Comparison of ENCODE assay signal across 30 cellular contexts in genomic region chr9:32722704-32723103, GRCh38.
"Had no signal": no experiment of that assay in that cellular context is flagged by ENCODE, and none has a peak within 500 bp of the region (broad histone marks: within the 10 kb centered on the region; RNA-seq: fewer than 3 reads in every experiment).

No MANE protein-coding gene starts in this region.

- H3K4me3 ChIP-seq: adrenal gland, body of pancreas, esophagus muscularis mucosa, gastroesophageal sphincter, heart right ventricle, hepatocyte had no signal

- DNase-seq: activated CD4-positive, alpha-beta memory T cell treated with anti-CD3 and anti-CD28 coated beads for 36 hours; activated CD4-positive, CD25-positive, alpha-beta regulatory T cell; activated CD8-positive, alpha-beta memory T cell treated with anti-CD3 and anti-CD28 coated beads, Interleukin-2, amount 10 ng/mL, durations not matched to agents 7 days and 5 days; activated CD8-positive, alpha-beta memory T cell treated with anti-CD3 and anti-CD28 coated beads, Interleukin-2, amount 50 U/mL, for 4 hours; activated CD8-positive, alpha-beta T cell treated with anti-CD3 and anti-CD28 coated beads, Interleukin-2, amount 10 ng/mL, durations not matched to agents 7 days and 5 days; activated effector memory CD4-positive, alpha-beta T cell treated with anti-CD3 and anti-CD28 coated beads, Interleukin-2, amount 50 U/mL, for 16 hours; activated naive CD4-positive, alpha-beta T cell treated with anti-CD3 and anti-CD28 coated beads for 36 hours; activated naive CD8-positive, alpha-beta T cell treated with anti-CD3 and anti-CD28 coated beads for 36 hours; activated naive CD8-positive, alpha-beta T cell treated with anti-CD3 and anti-CD28 coated beads, Interleukin-2, amount 50 U/mL, for 24 hours; activated T-cell treated with anti-CD3 and anti-CD28 coated beads, Interleukin-2, amount 50 U/mL, for 1 hour; activated T-cell treated with anti-CD3 and anti-CD28 coated beads, Interleukin-2, amount 50 U/mL, for 48 hours; adrenal gland; amygdala; aorta; body of pancreas; caudate nucleus; cortex of kidney; dermis blood vessel endothelial cell; effector CD4-positive, alpha-beta T cell; effector memory CD8-positive, alpha-beta T cell; erythroblast; foreskin melanocyte; heart right ventricle; T-helper 2 cell had no signal

- H3K9me3 Mint-ChIP-seq: activated CD4-positive, alpha-beta memory T cell treated with anti-CD3 and anti-CD28 coated beads for 36 hours; activated naive CD4-positive, alpha-beta T cell treated with anti-CD3 and anti-CD28 coated beads for 36 hours; activated naive CD4-positive, alpha-beta T cell treated with anti-CD3 and anti-CD28 coated beads, Interleukin-2, amount 50 U/mL, for 24 hours; activated naive CD8-positive, alpha-beta T cell treated with anti-CD3 and anti-CD28 coated beads for 36 hours; activated naive CD8-positive, alpha-beta T cell treated with anti-CD3 and anti-CD28 coated beads, Interleukin-2, amount 50 U/mL, for 24 hours; activated T-helper 1 cell treated with anti-CD3 and anti-CD28 coated beads, Interleukin-12 subunit alpha, Interleukin-12 subunit beta, Interleukin-2, Interleukin-4 antibody, amounts not matched to agents 30 ng/mL and 10 ng/mL and 1 ng/mL, durations not matched to agents 14 hours and 24 hours and 36 hours; activated T-helper 2 cell treated with anti-CD3 and anti-CD28 coated beads, Interferon-gamma antibody, Interleukin-2, Interleukin-4, amounts not matched to agents 10 μg/mL and 5 μg/mL and 100 μg/mL, durations not matched to agents 14 hours and 24 hours and 36 hours; effector memory CD8-positive, alpha-beta T cell had no signal

- H3K36me3 Mint-ChIP-seq: activated CD4-positive, alpha-beta memory T cell treated with anti-CD3 and anti-CD28 coated beads for 36 hours; activated CD8-positive, alpha-beta memory T cell treated with anti-CD3 and anti-CD28 coated beads, Interleukin-2, amount 10 ng/mL, durations not matched to agents 7 days and 5 days; activated naive CD4-positive, alpha-beta T cell treated with anti-CD3 and anti-CD28 coated beads, Interleukin-2, amount 50 U/mL, for 24 hours; activated naive CD8-positive, alpha-beta T cell treated with anti-CD3 and anti-CD28 coated beads for 36 hours had no signal

- H3K27ac Mint-ChIP-seq: activated CD4-positive, alpha-beta memory T cell treated with anti-CD3 and anti-CD28 coated beads for 36 hours; activated CD8-positive, alpha-beta memory T cell treated with anti-CD3 and anti-CD28 coated beads, Interleukin-2, amount 10 ng/mL, durations not matched to agents 7 days and 5 days; activated CD8-positive, alpha-beta T cell treated with anti-CD3 and anti-CD28 coated beads, Interleukin-2, amount 10 ng/mL, durations not matched to agents 7 days and 5 days; activated naive CD4-positive, alpha-beta T cell treated with anti-CD3 and anti-CD28 coated beads for 36 hours; activated naive CD4-positive, alpha-beta T cell treated with anti-CD3 and anti-CD28 coated beads, Interleukin-2, amount 50 U/mL, for 24 hours; activated naive CD8-positive, alpha-beta T cell treated with anti-CD3 and anti-CD28 coated beads for 36 hours; activated naive CD8-positive, alpha-beta T cell treated with anti-CD3 and anti-CD28 coated beads, Interleukin-2, amount 50 U/mL, for 24 hours; activated T-helper 1 cell treated with anti-CD3 and anti-CD28 coated beads, Interleukin-12 subunit alpha, Interleukin-12 subunit beta, Interleukin-2, Interleukin-4 antibody, amounts not matched to agents 30 ng/mL and 10 ng/mL and 1 ng/mL, durations not matched to agents 14 hours and 24 hours and 36 hours; activated T-helper 2 cell treated with anti-CD3 and anti-CD28 coated beads, Interferon-gamma antibody, Interleukin-2, Interleukin-4, amounts not matched to agents 10 μg/mL and 5 μg/mL and 100 μg/mL, durations not matched to agents 14 hours and 24 hours and 36 hours; effector memory CD8-positive, alpha-beta T cell had no signal

- H3K27me3 Mint-ChIP-seq: activated CD8-positive, alpha-beta memory T cell treated with anti-CD3 and anti-CD28 coated beads, Interleukin-2, amount 10 ng/mL, durations not matched to agents 7 days and 5 days; activated naive CD8-positive, alpha-beta T cell treated with anti-CD3 and anti-CD28 coated beads for 36 hours had no signal

- H3K4me3 Mint-ChIP-seq: activated CD4-positive, alpha-beta memory T cell treated with anti-CD3 and anti-CD28 coated beads for 36 hours; activated CD8-positive, alpha-beta memory T cell treated with anti-CD3 and anti-CD28 coated beads, Interleukin-2, amount 10 ng/mL, durations not matched to agents 7 days and 5 days; activated CD8-positive, alpha-beta T cell treated with anti-CD3 and anti-CD28 coated beads, Interleukin-2, amount 10 ng/mL, durations not matched to agents 7 days and 5 days; activated naive CD4-positive, alpha-beta T cell treated with anti-CD3 and anti-CD28 coated beads for 36 hours; activated naive CD4-positive, alpha-beta T cell treated with anti-CD3 and anti-CD28 coated beads, Interleukin-2, amount 50 U/mL, for 24 hours; activated naive CD8-positive, alpha-beta T cell treated with anti-CD3 and anti-CD28 coated beads for 36 hours; activated naive CD8-positive, alpha-beta T cell treated with anti-CD3 and anti-CD28 coated beads, Interleukin-2, amount 50 U/mL, for 24 hours; activated T-helper 1 cell treated with anti-CD3 and anti-CD28 coated beads, Interleukin-12 subunit alpha, Interleukin-12 subunit beta, Interleukin-2, Interleukin-4 antibody, amounts not matched to agents 30 ng/mL and 10 ng/mL and 1 ng/mL, durations not matched to agents 14 hours and 24 hours and 36 hours; effector memory CD8-positive, alpha-beta T cell had no signal

- H3K4me1 Mint-ChIP-seq: activated CD8-positive, alpha-beta memory T cell treated with anti-CD3 and anti-CD28 coated beads, Interleukin-2, amount 10 ng/mL, durations not matched to agents 7 days and 5 days; activated naive CD4-positive, alpha-beta T cell treated with anti-CD3 and anti-CD28 coated beads, Interleukin-2, amount 50 U/mL, for 24 hours; activated naive CD8-positive, alpha-beta T cell treated with anti-CD3 and anti-CD28 coated beads for 36 hours; activated naive CD8-positive, alpha-beta T cell treated with anti-CD3 and anti-CD28 coated beads, Interleukin-2, amount 50 U/mL, for 24 hours had no signal

- ATAC-seq: activated CD8-positive, alpha-beta memory T cell treated with anti-CD3 and anti-CD28 coated beads, Interleukin-2, amount 10 ng/mL, durations not matched to agents 7 days and 5 days; activated CD8-positive, alpha-beta T cell treated with anti-CD3 and anti-CD28 coated beads, Interleukin-2, amount 10 ng/mL, durations not matched to agents 7 days and 5 days; activated naive CD8-positive, alpha-beta T cell treated with anti-CD3 and anti-CD28 coated beads, Interleukin-2, amount 50 U/mL, for 24 hours; body of pancreas; effector memory CD8-positive, alpha-beta T cell; gastroesophageal sphincter; heart right ventricle had no signal
